Comparison of ENCODE assay signal across 11 cellular contexts in genomic region chr10:60384708-60385398, GRCh38. TPM values are rescaled to one million over a fixed set of nuclear protein-coding genes. Genes with fewer than 3 reads are reported as not detected.
DNase-seq lines count a peak whose midpoint lies in the region; ATAC-seq lines count a peak whose summit lies in the region.
"Had no signal": no experiment of that assay in that cellular context is flagged by ENCODE, and none has a peak within 500 bp of the region (broad histone marks: within the 10 kb centered on the region; RNA-seq: fewer than 3 reads in every experiment).

No MANE protein-coding gene starts in this region.

- H3K27ac Mint-ChIP-seq in activated CD4-positive, alpha-beta T cell treated with anti-CD3 and anti-CD28 coated beads for 36 hours: no peak overlapping the region
- no peak overlapping the region for H3K27ac Mint-ChIP-seq in activated T-cell treated with anti-CD3 and anti-CD28 coated beads, Interleukin-2, amount 50 U/mL, for 72 hours

- no peaks in the 10 kb centered on the region for H3K9me3 Mint-ChIP-seq in activated CD4-positive, alpha-beta T cell treated with anti-CD3 and anti-CD28 coated beads for 36 hours (ENCODE audit: low read depth)
- no peaks in the 10 kb centered on the region for H3K9me3 Mint-ChIP-seq in activated T-cell treated with anti-CD3 and anti-CD28 coated beads, Interleukin-2, amount 50 U/mL, for 72 hours

- H3K27me3 Mint-ChIP-seq in activated CD4-positive, alpha-beta T cell treated with anti-CD3 and anti-CD28 coated beads for 36 hours: no peaks in the 10 kb centered on the region
- no peaks in the 10 kb centered on the region for H3K27me3 Mint-ChIP-seq in activated T-cell treated with anti-CD3 and anti-CD28 coated beads, Interleukin-2, amount 50 U/mL, for 72 hours (ENCODE audit: low read depth)

- POLR2A ChIA-PET in activated CD4-positive, alpha-beta T cell treated with anti-CD3 and anti-CD28 coated beads for 36 hours (lab: Charles Lee): no interaction called here

- H3K4me3 Mint-ChIP-seq in activated CD4-positive, alpha-beta T cell treated with anti-CD3 and anti-CD28 coated beads for 36 hours: no peak overlapping the region
- H3K4me3 Mint-ChIP-seq in activated T-cell treated with anti-CD3 and anti-CD28 coated beads, Interleukin-2, amount 50 U/mL, for 72 hours: no peak overlapping the region

- CTCF ChIA-PET in activated CD4-positive, alpha-beta T cell treated with anti-CD3 and anti-CD28 coated beads for 36 hours (lab: Charles Lee): interaction anchor here (0.6 to 1.7 kb wide), 2 partner anchors 10 to 359 kb away, joined by 6 to 7 read pairs; no protein-coding TSS in a partner anchor

- H3K27ac ChIP-seq in ACC112 (ENCODE audit: low read depth, low read length): peak overlapping the region; percentile 83

- no peaks in the 10 kb centered on the region for H3K36me3 Mint-ChIP-seq in activated CD4-positive, alpha-beta T cell treated with anti-CD3 and anti-CD28 coated beads for 36 hours (ENCODE audit: low read depth)
- H3K36me3 Mint-ChIP-seq in activated T-cell treated with anti-CD3 and anti-CD28 coated beads, Interleukin-2, amount 50 U/mL, for 72 hours (ENCODE audit: insufficient read depth in 2 of 2): no peaks in the 10 kb centered on the region

- H3K27me3 ChIP-seq in ACC112 (ENCODE audit: insufficient read depth, low read length): no peaks in the 10 kb centered on the region

- peaks cover 37% of the 10 kb centered on the region for H3K4me1 ChIP-seq in ACC112 (ENCODE audit: control insufficient read depth, insufficient read depth, low read length, unreplicated experiment)
- H3K4me1 ChIP-seq: Caco-2 had no signal

- H3K79me2 ChIP-seq in ACC112 (ENCODE audit: control insufficient read depth, insufficient read depth, low read length, unreplicated experiment): no peaks in the 10 kb centered on the region

- ATAC-seq in HG03571 (IDR thresholded peaks at IDR 0.05; ENCODE audit: unreplicated experiment): no peak
- ATAC-seq in activated CD4-positive, alpha-beta T cell treated with anti-CD3 and anti-CD28 coated beads for 36 hours: no peak
- ATAC-seq in activated T-cell treated with anti-CD3 and anti-CD28 coated beads, Interleukin-2, amount 50 U/mL, for 72 hours (replicated peaks in 1 of 2): no peak

- H2AFZ ChIP-seq in ACC112 (ENCODE audit: low read length, unreplicated experiment): peak overlapping the region; percentile 18

- no peaks in the 10 kb centered on the region for H3K36me3 ChIP-seq in ACC112 (ENCODE audit: insufficient read depth, low read length)

- peak overlapping the region; percentile 19; the same call in 1 of the 2 replicates for H3K4me3 ChIP-seq in ACC112 (ENCODE audit: low read depth, low read length)

- DNase-seq in HT1080 (ENCODE audit: low read depth) (peak; percentile 97), brain pericyte (ENCODE audit: low read depth, low spot score) (peak; percentile 30), kidney glomerular epithelial cell (lab: John Stamatoyannopoulos, UW) (peak; percentile 97), NCI-H146 (lab: John Stamatoyannopoulos, UW) (no peak)
- no peak for DNase-seq in activated CD4-positive, alpha-beta T cell treated with anti-CD3 and anti-CD28 coated beads for 36 hours
- DNase-seq in activated T-cell treated with anti-CD3 and anti-CD28 coated beads, Interleukin-2, amount 50 U/mL, for 72 hours: no peak
- DNase-seq: activated T-cell treated with anti-CD3 and anti-CD28 coated beads for 4 hours, Caco-2, retina had no signal

- peaks cover 14% of the 10 kb centered on the region for H3K4me1 Mint-ChIP-seq in activated CD4-positive, alpha-beta T cell treated with anti-CD3 and anti-CD28 coated beads for 36 hours
- peaks cover 13% of the 10 kb centered on the region for H3K4me1 Mint-ChIP-seq in activated T-cell treated with anti-CD3 and anti-CD28 coated beads, Interleukin-2, amount 50 U/mL, for 72 hours (ENCODE audit: low read depth)

- intact Hi-C loops in activated CD4-positive, alpha-beta T cell treated with anti-CD3 and anti-CD28 coated beads for 36 hours (cut with DNase I, micrococcal nuclease): no loop called here

RNA-seq across cellular contexts. Expression of gene ANK3, which starts 4.8 kb away (rescaled TPM):
- total RNA-seq in HT1080 (2014; rRNA removed; shearing (Covaris generic)): 0.53 and 0.58 TPM in 2 replicates
- 0.17 and 1.1 TPM in 2 replicates for polyA plus RNA-seq in HT1080 (2015; cell fraction: cytosol; rRNA removed)
- polyA plus RNA-seq in HT1080 (2015; cell fraction: nucleus; rRNA removed): 1.1 and 1.4 TPM in 2 replicates
- 10 to 100 TPM; 24.0 to 25.2 TPM for total RNA-seq in activated CD4-positive, alpha-beta T cell treated with anti-CD3 and anti-CD28 coated beads for 36 hours
- total RNA-seq in activated T-cell treated with anti-CD3 and anti-CD28 coated beads, Interleukin-2, amount 50 U/mL, for 72 hours: 10 to 100 TPM; 33.3 to 51.4 TPM

Comparison
In these comparisons a context has a peak if more than half of its experiments do, and no peak if none do; other contexts are left out.
1. DNase-seq: peak in HT1080 (single experiment), brain pericyte (single experiment) and kidney glomerular epithelial cell (single experiment); none in NCI-H146 (single experiment), activated CD4-positive, alpha-beta T cell treated with anti-CD3 and anti-CD28 coated beads for 36 hours (single experiment) and activated T-cell treated with anti-CD3 and anti-CD28 coated beads, Interleukin-2, amount 50 U/mL, for 72 hours (0 of 2).
2. RNA of gene ANK3, which starts 4.8 kb away (total RNA-seq): 33.3 to 51.4 TPM in activated T-cell treated with anti-CD3 and anti-CD28 coated beads, Interleukin-2, amount 50 U/mL, for 72 hours and 24.0 to 25.2 TPM in activated CD4-positive, alpha-beta T cell treated with anti-CD3 and anti-CD28 coated beads for 36 hours; 0.53 to 0.58 TPM in HT1080; every median in the first group is over 10 times any median in the second.